ENCODE assay signal across 1 cellular context in genomic region chr11:99368579-99368978, GRCh38.
TF ChIP-seq lines count a peak whose summit lies in the region.

No MANE protein-coding gene starts in this region.

TF ChIP-seq in endothelial cell of umbilical vein, 7 proteins besides CTCF, POLR2A, EP300 and RAD21 (continued from another document):
- TF ChIP-seq JUN (IDR thresholded peaks at IDR 0.05; ENCODE audit: borderline replicate concordance, insufficient read depth, insufficient read length, low read depth) = no peak
- no peak for TF ChIP-seq MYC (IDR thresholded peaks at IDR 0.05; ENCODE audit: low read depth, low read length)
- no peak for TF ChIP-seq POLR2AphosphoS5 (IDR thresholded peaks at IDR 0.05; ENCODE audit: insufficient read depth, low read depth, low read length)
- TF ChIP-seq FOS (IDR thresholded peaks at IDR 0.05; ENCODE audit: borderline replicate concordance, insufficient read depth, low read length) = no peak
- no peak for TF ChIP-seq EZH2 (IDR thresholded peaks at IDR 0.05; ENCODE audit: borderline replicate concordance, low read depth, low read length, severe bottlenecking)
